2 cellular contexts compared by ENCODE assay signal in genomic region chr5:140721395-140721794, GRCh38. TPM values are rescaled to one million over a fixed set of nuclear protein-coding genes. Genes with fewer than 3 reads are reported as not detected.
"Had no signal": no experiment of that assay in that cellular context is flagged by ENCODE, and none has a peak within 500 bp of the region (broad histone marks: within the 10 kb centered on the region; RNA-seq: fewer than 3 reads in every experiment).

No MANE protein-coding gene starts in this region.

RNA-seq across cellular contexts. Expression of gene DND1, which starts 48.0 kb away (rescaled TPM):
- total RNA-seq: osteoblast, urinary bladder had no signal
